Comparison of ENCODE assay signal across 2 cellular contexts in the genomic region with DNA sequence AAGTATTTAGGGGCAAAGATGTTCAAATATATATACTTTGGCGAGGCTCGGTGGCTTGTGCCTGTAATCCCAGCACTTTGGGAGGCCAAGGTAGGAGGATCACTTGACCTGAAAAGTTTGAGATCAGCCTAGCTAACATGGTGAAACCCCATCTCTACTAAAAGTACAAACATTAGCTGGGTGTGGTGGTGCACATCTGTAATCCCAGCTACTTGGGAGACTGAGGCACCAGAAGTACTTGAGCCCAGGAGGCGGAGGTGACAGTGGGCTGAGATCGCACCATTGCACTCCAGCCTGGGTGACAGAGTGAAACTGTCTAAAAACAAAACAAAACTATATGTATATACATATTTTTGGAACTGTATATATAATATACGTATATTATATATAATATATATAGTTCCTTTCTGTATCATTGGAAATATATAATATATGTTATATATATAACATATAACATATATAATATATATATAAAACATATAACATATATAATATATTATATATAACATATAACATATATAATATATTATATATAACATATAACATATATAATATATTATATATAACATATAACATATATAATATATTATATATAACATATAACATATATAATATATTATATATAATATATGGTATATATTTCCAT. TPM values are rescaled to one million over a fixed set of nuclear protein-coding genes. Genes with fewer than 3 reads are reported as not detected.
"Had no signal": no experiment of that assay in that cellular context is flagged by ENCODE, and none has a peak within 500 bp of the region (broad histone marks: within the 10 kb centered on the region; RNA-seq: fewer than 3 reads in every experiment).

No MANE protein-coding gene starts in this region.

RNA-seq across cellular contexts. Expression of gene CMBL, which starts 36.9 kb away (rescaled TPM):
- total RNA-seq: activated B cell treated with CpG ODN at 0.5 μM for 24 hours, SK-MEL-5 had no signal
